Comparison of ENCODE assay signal across 1 cellular context in genomic region chr12:133202493-133203343, GRCh38.
TF ChIP-seq lines count a peak whose summit lies in the region.

No MANE protein-coding gene starts in this region.

TF ChIP-seq in HEK293, 187 proteins besides CTCF, POLR2A, EP300 and RAD21 (continued from another document):
- TF ChIP-seq ZNF280D (tag by site-specific recombination; IDR thresholded peaks at IDR 0.05) (peak; percentile 46; the same call in 1 of the 2 replicates), PRDM1 (tag by site-specific recombination; IDR thresholded peaks at IDR 0.05) (no peak), TRIM28 (IDR thresholded peaks at IDR 0.05; ENCODE audit: borderline replicate concordance, low read length) (0 out of 2 replicates have a peak, but pooled peaks have one; percentile 62), ZNF626 (tag by site-specific recombination; IDR thresholded peaks at IDR 0.05) (0 out of 2 replicates have a peak, but pooled peaks have one; percentile 19), SCRT1 (tag by site-specific recombination; IDR thresholded peaks at IDR 0.05; ENCODE audit: borderline replicate concordance) (no peak), ZNF214 (tag by site-specific recombination; IDR thresholded peaks at IDR 0.05; ENCODE audit: borderline replicate concordance) (no peak)
